24 cellular contexts compared by ENCODE assay signal in the genomic region with DNA sequence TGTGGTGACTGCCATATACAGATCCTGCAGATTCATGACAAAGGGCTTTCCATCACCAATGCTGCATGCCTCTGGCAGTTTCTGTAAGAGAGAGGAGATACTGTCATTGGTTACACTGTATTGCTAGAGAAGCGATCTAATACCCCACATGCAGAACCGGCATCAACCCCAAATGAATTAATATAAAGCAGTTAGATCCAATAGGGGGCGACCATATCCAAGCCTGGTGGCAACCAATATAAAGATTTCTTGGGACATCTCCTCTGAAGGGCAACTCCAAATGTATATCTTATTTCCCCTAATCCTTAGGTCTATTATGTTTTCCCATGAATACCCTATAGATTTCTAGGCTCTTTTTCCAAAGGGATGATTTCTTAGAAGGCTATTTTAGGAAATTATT. TPM values are rescaled to one million over a fixed set of nuclear protein-coding genes. Genes with fewer than 3 reads are reported as not detected.
A peak's percentile ranks its signal among the peaks of the same experiment; 100 is the strongest.
DNase-seq lines count a peak whose midpoint lies in the region; ATAC-seq and TF ChIP-seq lines count a peak whose summit lies in the region.
"Had no signal": no experiment of that assay in that cellular context is flagged by ENCODE, and none has a peak within 500 bp of the region (broad histone marks: within the 10 kb centered on the region; RNA-seq: fewer than 3 reads in every experiment).

No MANE protein-coding gene starts in this region.

- no peak overlapping the region for H3K27ac Mint-ChIP-seq in HFFc6
- no peak overlapping the region for H3K27ac Mint-ChIP-seq in neural progenitor cell
- H3K27ac Mint-ChIP-seq in CD8-positive, alpha-beta memory T cell = peak overlapping the region in 1 of 8 donors; percentile 33

- H3K36me3 ChIP-seq in DOHH2 (ENCODE audit: control insufficient read depth, low read length) (peaks cover 8% of the 10 kb centered on the region), colonic mucosa (no peaks in the 10 kb centered on the region), neural progenitor cell (no peaks in the 10 kb centered on the region)
- peaks cover 13% of the 10 kb centered on the region for H3K36me3 ChIP-seq in CD8-positive, alpha-beta memory T cell (ENCODE audit: insufficient read depth, low read length)
- H3K36me3 ChIP-seq: prostate gland had no signal

- H3K4me1 Mint-ChIP-seq in HFFc6 (ENCODE audit: low read depth) = peaks cover 15% of the 10 kb centered on the region
- H3K4me1 Mint-ChIP-seq in neural progenitor cell = no peaks in the 10 kb centered on the region
- H3K4me1 Mint-ChIP-seq in CD8-positive, alpha-beta memory T cell = no peaks in the 10 kb centered on the region

- CTCF ChIA-PET in CD8-positive, alpha-beta memory T cell (lab: Charles Lee) = no interaction called here

- H3K9ac ChIP-seq in colonic mucosa (ENCODE audit: low read depth in 2 of 2, low read length in 2 of 2) = no peak overlapping the region
- H3K9ac ChIP-seq in neural progenitor cell = no peak overlapping the region

- no peaks in the 10 kb centered on the region for H3K9me3 ChIP-seq in DOHH2 (ENCODE audit: control insufficient read depth, insufficient read depth, low read length)
- H3K9me3 ChIP-seq in colonic mucosa = no peaks in the 10 kb centered on the region
- H3K9me3 ChIP-seq in neural progenitor cell (ENCODE audit: low read depth) = no peaks in the 10 kb centered on the region
- H3K9me3 ChIP-seq in CD8-positive, alpha-beta memory T cell (ENCODE audit: low read length) = no peaks in the 10 kb centered on the region
- H3K9me3 ChIP-seq: heart left ventricle, prostate gland had no signal

- no peaks in the 10 kb centered on the region; the same call in 1 of the 2 replicates for H3F3A ChIP-seq in DOHH2 (ENCODE audit: control insufficient read depth, insufficient read depth)
- no peaks in the 10 kb centered on the region for H3F3A ChIP-seq in neural progenitor cell (ENCODE audit: low read depth)

- TF ChIP-seq CTCF in DOHH2 (IDR thresholded peaks at IDR 0.05; ENCODE audit: low read depth, low read length, poor library complexity, severe bottlenecking) = peak; percentile 24
- TF ChIP-seq CTCF in HFFc6 (IDR thresholded peaks at IDR 0.05) = peak; percentile 58
- TF ChIP-seq CTCF in colonic mucosa (IDR thresholded peaks at IDR 0.05) = no peak
- peak; percentile 18 for TF ChIP-seq CTCF in neural progenitor cell (IDR thresholded peaks at IDR 0.05)

- H3K27ac ChIP-seq in DOHH2 (ENCODE audit: low read depth, low read length) (no peak overlapping the region), colonic mucosa (peak overlapping the region; percentile 85), neural progenitor cell (no peak overlapping the region)
- H3K27ac ChIP-seq in CD8-positive, alpha-beta memory T cell (ENCODE audit: low read depth, low read length) = no peak overlapping the region
- H3K27ac ChIP-seq: heart left ventricle, prostate gland, WERI-Rb-1 had no signal

- H3K9me2 ChIP-seq in DOHH2 (replicated peaks; ENCODE audit: control insufficient read depth, low read length) = no peaks in the 10 kb centered on the region

- H4K20me1 ChIP-seq in DOHH2 (ENCODE audit: control insufficient read depth, insufficient read depth, low read depth, low read length) (0 out of 2 replicates have a peak, but pooled peaks cover 3% of the 10 kb centered on the region), neural progenitor cell (ENCODE audit: low read depth) (peaks cover 13% of the 10 kb centered on the region)

- H3K36me3 Mint-ChIP-seq in HFFc6 (ENCODE audit: low read depth) (peaks cover 14% of the 10 kb centered on the region), neural progenitor cell (peaks cover 2% of the 10 kb centered on the region)
- H3K36me3 Mint-ChIP-seq in CD8-positive, alpha-beta memory T cell = peaks cover 0 to 44% (median 11%) of the 10 kb centered on the region in 3 donors

- H3K9me3 Mint-ChIP-seq in HFFc6 (no peaks in the 10 kb centered on the region), neural progenitor cell (no peaks in the 10 kb centered on the region)
- no peaks in the 10 kb centered on the region for H3K9me3 Mint-ChIP-seq in CD8-positive, alpha-beta memory T cell

- no peak overlapping the region for H2AFZ ChIP-seq in neural progenitor cell (replicated peaks)

- intact Hi-C loops in colonic mucosa (cut with DNase I) = no loop called here

- peaks cover 4% of the 10 kb centered on the region for H3K27me3 Mint-ChIP-seq in HFFc6 (ENCODE audit: insufficient read depth)
- H3K27me3 Mint-ChIP-seq in neural progenitor cell (ENCODE audit: insufficient read depth, low read depth) = peaks cover under 1% of the 10 kb centered on the region
- no peaks in the 10 kb centered on the region for H3K27me3 Mint-ChIP-seq in CD8-positive, alpha-beta memory T cell

- peaks cover 17% of the 10 kb centered on the region for H3K4me1 ChIP-seq in DOHH2 (ENCODE audit: control insufficient read depth, low read length)
- peaks cover 11% of the 10 kb centered on the region for H3K4me1 ChIP-seq in colonic mucosa
- no peaks in the 10 kb centered on the region for H3K4me1 ChIP-seq in neural progenitor cell
- H3K4me1 ChIP-seq in CD8-positive, alpha-beta memory T cell (ENCODE audit: insufficient read depth, low read length) = no peaks in the 10 kb centered on the region
- H3K4me1 ChIP-seq: prostate gland had no signal

- H3K4me2 ChIP-seq in DOHH2 (ENCODE audit: low read length) = no peak overlapping the region
- H3K4me2 ChIP-seq in neural progenitor cell = no peak overlapping the region

- ATAC-seq in HG03521 (IDR thresholded peaks at IDR 0.05; ENCODE audit: unreplicated experiment) = no peak
- ATAC-seq: heart left ventricle had no signal

- no peak for DNase-seq in HFFc6
- DNase-seq in colonic mucosa = no peak
- no peak for DNase-seq in neural progenitor cell (ENCODE audit: low spot score)
- DNase-seq in activated effector memory CD4-positive, alpha-beta T cell treated with Interleukin-2 at 50 U/mL for 16 hours = no peak
- no peak for DNase-seq in CD8-positive, alpha-beta memory T cell
- DNase-seq: activated CD4-positive, alpha-beta T cell treated with anti-CD3 and anti-CD28 coated beads, Interleukin-2, amount 50 U/mL, for 1 hour; activated CD8-positive, alpha-beta memory T cell treated with anti-CD3 and anti-CD28 coated beads, Interleukin-2, amount 50 U/mL, for 48 hours; anterior cingulate cortex; cerebellar nuclear complex; GOT3; heart left ventricle; KG1; midbrain; NCI-H1092; NCI-H2029; stimulated activated CD4-positive, alpha-beta T cell treated with anti-CD3 and anti-CD28 coated beads, Interleukin-2, amount 100 ng/mL, for 24 hours; stimulated activated naive CD4-positive, alpha-beta T cell; T-helper 2 cell; WERI-Rb-1 had no signal

- H3K4me3 ChIP-seq in DOHH2 (ENCODE audit: low read length) (no peak overlapping the region), colonic mucosa (no peak overlapping the region), neural progenitor cell (no peak overlapping the region)
- H3K4me3 ChIP-seq in CD8-positive, alpha-beta memory T cell (ENCODE audit: low read length) = no peak overlapping the region
- H3K4me3 ChIP-seq: heart left ventricle, prostate gland had no signal

- H3K27me3 ChIP-seq in DOHH2 (ENCODE audit: control insufficient read depth, low read length) = no peaks in the 10 kb centered on the region
- H3K27me3 ChIP-seq in colonic mucosa = no peaks in the 10 kb centered on the region
- no peaks in the 10 kb centered on the region for H3K27me3 ChIP-seq in neural progenitor cell
- no peaks in the 10 kb centered on the region for H3K27me3 ChIP-seq in CD8-positive, alpha-beta memory T cell (ENCODE audit: insufficient read depth, low read length, poor library complexity, severe bottlenecking)
- H3K27me3 ChIP-seq: heart left ventricle had no signal

- no peaks in the 10 kb centered on the region for H3K79me2 ChIP-seq in DOHH2 (ENCODE audit: control insufficient read depth, low read length)
- no peaks in the 10 kb centered on the region for H3K79me2 ChIP-seq in neural progenitor cell (ENCODE audit: low read depth)

- H3K4me3 Mint-ChIP-seq in HFFc6 (no peak overlapping the region), neural progenitor cell (no peak overlapping the region)
- no peak overlapping the region for H3K4me3 Mint-ChIP-seq in CD8-positive, alpha-beta memory T cell

- POLR2A ChIA-PET in CD8-positive, alpha-beta memory T cell (lab: Charles Lee) = interaction anchor here (0.6 kb wide), 1 partner anchor 181 kb away, joined by 3 read pairs; no protein-coding TSS in a partner anchor

RNA-seq across cellular contexts. Expression of a gene that starts 17.4 kb away (rescaled TPM):
- total RNA-seq in HFFc6 (2021; fragmentation: NEBNext Ultra II Directional; extraction: Animal tissue kit (Norgen Biotek cat#: 25700)) = not detected
- total RNA-seq in colonic mucosa = 100 to 1,000 TPM in 1 of 2 donors, 10 to 100 TPM in 1; 82.2 to 103 TPM
- total RNA-seq in neural progenitor cell (ENCODE audit: low replicate concordance) = 0.06 TPM in 1 of 2 replicates, not detected in the other
- not detected for total RNA-seq in CD8-positive, alpha-beta memory T cell
- polyA plus RNA-seq in CD8-positive, alpha-beta memory T cell = not detected
- total RNA-seq: heart left ventricle, SK-MEL-5, skeletal muscle tissue had no signal
- polyA plus RNA-seq: heart left ventricle had no signal

RNA-seq across cellular contexts. Expression of a gene that starts 36.8 kb away (rescaled TPM):
- not detected for total RNA-seq in HFFc6 (2021; fragmentation: NEBNext Ultra II Directional; extraction: Animal tissue kit (Norgen Biotek cat#: 25700))
- total RNA-seq in colonic mucosa = 1 to 10 TPM in 1 of 2 donors, under 1 TPM in 1; 0.05 to 1.6 TPM
- total RNA-seq in neural progenitor cell (ENCODE audit: low replicate concordance) = 0.22 and 0.80 TPM in 2 replicates
- not detected for total RNA-seq in CD8-positive, alpha-beta memory T cell
- not detected for polyA plus RNA-seq in CD8-positive, alpha-beta memory T cell
- total RNA-seq: skeletal muscle tissue had no signal
- polyA plus RNA-seq: heart left ventricle had no signal

Comparison
In these comparisons a context has a peak if more than half of its experiments do, and no peak if none do; other contexts are left out.
1. RNA of a gene that starts 17.4 kb away (total RNA-seq): 82.2 to 103 TPM in colonic mucosa; not detected in CD8-positive, alpha-beta memory T cell, not detected in HFFc6 and 0.06 TPM in neural progenitor cell; every median in the first group is over 10 times any median in the second.